In the genomic region with DNA sequence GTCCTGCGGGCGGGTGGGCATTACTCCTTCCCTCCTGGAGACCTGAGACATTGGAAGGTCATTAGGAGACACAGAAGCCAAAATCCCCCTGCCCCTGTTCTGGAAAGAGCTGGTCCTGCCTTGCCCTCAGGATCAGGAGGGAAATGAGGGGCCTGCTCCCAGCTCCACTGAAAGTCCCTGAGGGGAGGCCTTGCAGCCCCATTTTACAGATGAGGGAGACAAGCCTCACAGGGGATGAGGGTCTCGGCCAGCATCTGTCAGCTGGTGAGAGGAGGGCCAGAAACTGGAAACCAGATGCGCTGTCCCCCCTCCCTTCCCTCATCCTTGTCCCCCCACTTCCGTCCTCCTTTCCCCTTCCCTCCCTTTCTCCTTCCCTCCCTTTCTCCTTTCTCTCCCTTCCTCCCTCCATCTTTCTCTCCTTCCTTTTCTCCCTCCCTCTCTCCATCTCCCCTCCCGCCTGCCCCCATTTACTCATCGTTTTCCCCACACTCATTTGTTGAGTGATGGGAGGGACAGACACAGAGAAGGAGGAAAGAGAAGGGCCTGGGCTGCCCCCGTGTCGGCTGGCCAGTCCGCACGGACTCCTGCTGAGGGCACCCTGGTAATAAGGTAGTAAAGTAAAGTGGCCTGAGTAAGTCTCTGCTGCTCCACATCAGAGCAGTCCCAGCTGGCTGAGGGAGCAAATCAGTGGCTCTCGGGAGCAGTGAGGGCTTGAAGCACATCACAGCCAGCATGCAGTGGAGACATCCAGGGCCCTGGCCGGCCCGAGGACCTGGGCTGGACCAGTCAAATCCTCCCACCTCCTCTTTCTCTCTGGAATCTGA, we compare ENCODE assay signal across 1 cellular context.
TF ChIP-seq lines count a peak whose summit lies in the region.

No MANE protein-coding gene starts in this region.

TF ChIP-seq in WTC11, 78 proteins besides CTCF, POLR2A, EP300 and RAD21 (continues in another document):
- TF ChIP-seq, protein P1, sequence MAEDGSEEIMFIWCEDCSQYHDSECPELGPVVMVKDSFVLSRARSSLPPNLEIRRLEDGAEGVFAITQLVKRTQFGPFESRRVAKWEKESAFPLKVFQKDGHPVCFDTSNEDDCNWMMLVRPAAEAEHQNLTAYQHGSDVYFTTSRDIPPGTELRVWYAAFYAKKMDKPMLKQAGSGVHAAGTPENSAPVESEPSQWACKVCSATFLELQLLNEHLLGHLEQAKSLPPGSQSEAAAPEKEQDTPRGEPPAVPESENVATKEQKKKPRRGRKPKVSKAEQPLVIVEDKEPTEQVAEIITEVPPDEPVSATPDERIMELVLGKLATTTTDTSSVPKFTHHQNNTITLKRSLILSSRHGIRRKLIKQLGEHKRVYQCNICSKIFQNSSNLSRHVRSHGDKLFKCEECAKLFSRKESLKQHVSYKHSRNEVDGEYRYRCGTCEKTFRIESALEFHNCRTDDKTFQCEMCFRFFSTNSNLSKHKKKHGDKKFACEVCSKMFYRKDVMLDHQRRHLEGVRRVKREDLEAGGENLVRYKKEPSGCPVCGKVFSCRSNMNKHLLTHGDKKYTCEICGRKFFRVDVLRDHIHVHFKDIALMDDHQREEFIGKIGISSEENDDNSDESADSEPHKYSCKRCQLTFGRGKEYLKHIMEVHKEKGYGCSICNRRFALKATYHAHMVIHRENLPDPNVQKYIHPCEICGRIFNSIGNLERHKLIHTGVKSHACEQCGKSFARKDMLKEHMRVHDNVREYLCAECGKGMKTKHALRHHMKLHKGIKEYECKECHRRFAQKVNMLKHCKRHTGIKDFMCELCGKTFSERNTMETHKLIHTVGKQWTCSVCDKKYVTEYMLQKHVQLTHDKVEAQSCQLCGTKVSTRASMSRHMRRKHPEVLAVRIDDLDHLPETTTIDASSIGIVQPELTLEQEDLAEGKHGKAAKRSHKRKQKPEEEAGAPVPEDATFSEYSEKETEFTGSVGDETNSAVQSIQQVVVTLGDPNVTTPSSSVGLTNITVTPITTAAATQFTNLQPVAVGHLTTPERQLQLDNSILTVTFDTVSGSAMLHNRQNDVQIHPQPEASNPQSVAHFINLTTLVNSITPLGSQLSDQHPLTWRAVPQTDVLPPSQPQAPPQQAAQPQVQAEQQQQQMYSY (CRISPR knock-in tag; IDR thresholded peaks at IDR 0.05) = no peak
- no peak for TF ChIP-seq TEAD1 (CRISPR knock-in tag; IDR thresholded peaks at IDR 0.05)
- TF ChIP-seq, protein P2, sequence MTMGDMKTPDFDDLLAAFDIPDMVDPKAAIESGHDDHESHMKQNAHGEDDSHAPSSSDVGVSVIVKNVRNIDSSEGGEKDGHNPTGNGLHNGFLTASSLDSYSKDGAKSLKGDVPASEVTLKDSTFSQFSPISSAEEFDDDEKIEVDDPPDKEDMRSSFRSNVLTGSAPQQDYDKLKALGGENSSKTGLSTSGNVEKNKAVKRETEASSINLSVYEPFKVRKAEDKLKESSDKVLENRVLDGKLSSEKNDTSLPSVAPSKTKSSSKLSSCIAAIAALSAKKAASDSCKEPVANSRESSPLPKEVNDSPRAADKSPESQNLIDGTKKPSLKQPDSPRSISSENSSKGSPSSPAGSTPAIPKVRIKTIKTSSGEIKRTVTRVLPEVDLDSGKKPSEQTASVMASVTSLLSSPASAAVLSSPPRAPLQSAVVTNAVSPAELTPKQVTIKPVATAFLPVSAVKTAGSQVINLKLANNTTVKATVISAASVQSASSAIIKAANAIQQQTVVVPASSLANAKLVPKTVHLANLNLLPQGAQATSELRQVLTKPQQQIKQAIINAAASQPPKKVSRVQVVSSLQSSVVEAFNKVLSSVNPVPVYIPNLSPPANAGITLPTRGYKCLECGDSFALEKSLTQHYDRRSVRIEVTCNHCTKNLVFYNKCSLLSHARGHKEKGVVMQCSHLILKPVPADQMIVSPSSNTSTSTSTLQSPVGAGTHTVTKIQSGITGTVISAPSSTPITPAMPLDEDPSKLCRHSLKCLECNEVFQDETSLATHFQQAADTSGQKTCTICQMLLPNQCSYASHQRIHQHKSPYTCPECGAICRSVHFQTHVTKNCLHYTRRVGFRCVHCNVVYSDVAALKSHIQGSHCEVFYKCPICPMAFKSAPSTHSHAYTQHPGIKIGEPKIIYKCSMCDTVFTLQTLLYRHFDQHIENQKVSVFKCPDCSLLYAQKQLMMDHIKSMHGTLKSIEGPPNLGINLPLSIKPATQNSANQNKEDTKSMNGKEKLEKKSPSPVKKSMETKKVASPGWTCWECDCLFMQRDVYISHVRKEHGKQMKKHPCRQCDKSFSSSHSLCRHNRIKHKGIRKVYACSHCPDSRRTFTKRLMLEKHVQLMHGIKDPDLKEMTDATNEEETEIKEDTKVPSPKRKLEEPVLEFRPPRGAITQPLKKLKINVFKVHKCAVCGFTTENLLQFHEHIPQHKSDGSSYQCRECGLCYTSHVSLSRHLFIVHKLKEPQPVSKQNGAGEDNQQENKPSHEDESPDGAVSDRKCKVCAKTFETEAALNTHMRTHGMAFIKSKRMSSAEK (CRISPR knock-in tag; IDR thresholded peaks at IDR 0.05; ENCODE audit: borderline replicate concordance) = no peak
- TF ChIP-seq, protein P3, sequence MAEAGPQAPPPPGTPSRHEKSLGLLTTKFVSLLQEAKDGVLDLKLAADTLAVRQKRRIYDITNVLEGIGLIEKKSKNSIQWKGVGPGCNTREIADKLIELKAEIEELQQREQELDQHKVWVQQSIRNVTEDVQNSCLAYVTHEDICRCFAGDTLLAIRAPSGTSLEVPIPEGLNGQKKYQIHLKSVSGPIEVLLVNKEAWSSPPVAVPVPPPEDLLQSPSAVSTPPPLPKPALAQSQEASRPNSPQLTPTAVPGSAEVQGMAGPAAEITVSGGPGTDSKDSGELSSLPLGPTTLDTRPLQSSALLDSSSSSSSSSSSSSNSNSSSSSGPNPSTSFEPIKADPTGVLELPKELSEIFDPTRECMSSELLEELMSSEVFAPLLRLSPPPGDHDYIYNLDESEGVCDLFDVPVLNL (CRISPR knock-in tag; IDR thresholded peaks at IDR 0.05; ENCODE audit: borderline replicate concordance, low read depth) = no peak
- no peak for TF ChIP-seq NR1H2 (CRISPR knock-in tag; IDR thresholded peaks at IDR 0.05)
- TF ChIP-seq, protein P4, sequence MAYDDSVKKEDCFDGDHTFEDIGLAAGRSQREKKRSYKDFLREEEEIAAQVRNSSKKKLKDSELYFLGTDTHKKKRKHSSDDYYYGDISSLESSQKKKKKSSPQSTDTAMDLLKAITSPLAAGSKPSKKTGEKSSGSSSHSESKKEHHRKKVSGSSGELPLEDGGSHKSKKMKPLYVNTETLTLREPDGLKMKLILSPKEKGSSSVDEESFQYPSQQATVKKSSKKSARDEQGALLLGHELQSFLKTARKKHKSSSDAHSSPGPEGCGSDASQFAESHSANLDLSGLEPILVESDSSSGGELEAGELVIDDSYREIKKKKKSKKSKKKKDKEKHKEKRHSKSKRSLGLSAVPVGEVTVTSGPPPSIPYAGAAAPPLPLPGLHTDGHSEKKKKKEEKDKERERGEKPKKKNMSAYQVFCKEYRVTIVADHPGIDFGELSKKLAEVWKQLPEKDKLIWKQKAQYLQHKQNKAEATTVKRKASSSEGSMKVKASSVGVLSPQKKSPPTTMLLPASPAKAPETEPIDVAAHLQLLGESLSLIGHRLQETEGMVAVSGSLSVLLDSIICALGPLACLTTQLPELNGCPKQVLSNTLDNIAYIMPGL (CRISPR knock-in tag; IDR thresholded peaks at IDR 0.05) = no peak
- TF ChIP-seq, protein P5, sequence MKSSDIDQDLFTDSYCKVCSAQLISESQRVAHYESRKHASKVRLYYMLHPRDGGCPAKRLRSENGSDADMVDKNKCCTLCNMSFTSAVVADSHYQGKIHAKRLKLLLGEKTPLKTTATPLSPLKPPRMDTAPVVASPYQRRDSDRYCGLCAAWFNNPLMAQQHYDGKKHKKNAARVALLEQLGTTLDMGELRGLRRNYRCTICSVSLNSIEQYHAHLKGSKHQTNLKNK (CRISPR knock-in tag; IDR thresholded peaks at IDR 0.05) = no peak
- TF ChIP-seq, protein P6, sequence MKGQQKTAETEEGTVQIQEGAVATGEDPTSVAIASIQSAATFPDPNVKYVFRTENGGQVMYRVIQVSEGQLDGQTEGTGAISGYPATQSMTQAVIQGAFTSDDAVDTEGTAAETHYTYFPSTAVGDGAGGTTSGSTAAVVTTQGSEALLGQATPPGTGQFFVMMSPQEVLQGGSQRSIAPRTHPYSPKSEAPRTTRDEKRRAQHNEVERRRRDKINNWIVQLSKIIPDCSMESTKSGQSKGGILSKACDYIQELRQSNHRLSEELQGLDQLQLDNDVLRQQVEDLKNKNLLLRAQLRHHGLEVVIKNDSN (CRISPR knock-in tag; IDR thresholded peaks at IDR 0.05) = no peak
- TF ChIP-seq TP53 (CRISPR knock-in tag; IDR thresholded peaks at IDR 0.05) = no peak
- TF ChIP-seq, protein P7, sequence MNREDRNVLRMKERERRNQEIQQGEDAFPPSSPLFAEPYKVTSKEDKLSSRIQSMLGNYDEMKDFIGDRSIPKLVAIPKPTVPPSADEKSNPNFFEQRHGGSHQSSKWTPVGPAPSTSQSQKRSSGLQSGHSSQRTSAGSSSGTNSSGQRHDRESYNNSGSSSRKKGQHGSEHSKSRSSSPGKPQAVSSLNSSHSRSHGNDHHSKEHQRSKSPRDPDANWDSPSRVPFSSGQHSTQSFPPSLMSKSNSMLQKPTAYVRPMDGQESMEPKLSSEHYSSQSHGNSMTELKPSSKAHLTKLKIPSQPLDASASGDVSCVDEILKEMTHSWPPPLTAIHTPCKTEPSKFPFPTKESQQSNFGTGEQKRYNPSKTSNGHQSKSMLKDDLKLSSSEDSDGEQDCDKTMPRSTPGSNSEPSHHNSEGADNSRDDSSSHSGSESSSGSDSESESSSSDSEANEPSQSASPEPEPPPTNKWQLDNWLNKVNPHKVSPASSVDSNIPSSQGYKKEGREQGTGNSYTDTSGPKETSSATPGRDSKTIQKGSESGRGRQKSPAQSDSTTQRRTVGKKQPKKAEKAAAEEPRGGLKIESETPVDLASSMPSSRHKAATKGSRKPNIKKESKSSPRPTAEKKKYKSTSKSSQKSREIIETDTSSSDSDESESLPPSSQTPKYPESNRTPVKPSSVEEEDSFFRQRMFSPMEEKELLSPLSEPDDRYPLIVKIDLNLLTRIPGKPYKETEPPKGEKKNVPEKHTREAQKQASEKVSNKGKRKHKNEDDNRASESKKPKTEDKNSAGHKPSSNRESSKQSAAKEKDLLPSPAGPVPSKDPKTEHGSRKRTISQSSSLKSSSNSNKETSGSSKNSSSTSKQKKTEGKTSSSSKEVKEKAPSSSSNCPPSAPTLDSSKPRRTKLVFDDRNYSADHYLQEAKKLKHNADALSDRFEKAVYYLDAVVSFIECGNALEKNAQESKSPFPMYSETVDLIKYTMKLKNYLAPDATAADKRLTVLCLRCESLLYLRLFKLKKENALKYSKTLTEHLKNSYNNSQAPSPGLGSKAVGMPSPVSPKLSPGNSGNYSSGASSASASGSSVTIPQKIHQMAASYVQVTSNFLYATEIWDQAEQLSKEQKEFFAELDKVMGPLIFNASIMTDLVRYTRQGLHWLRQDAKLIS (CRISPR knock-in tag; IDR thresholded peaks at IDR 0.05; ENCODE audit: borderline replicate concordance) = no peak
- TF ChIP-seq, protein P8, sequence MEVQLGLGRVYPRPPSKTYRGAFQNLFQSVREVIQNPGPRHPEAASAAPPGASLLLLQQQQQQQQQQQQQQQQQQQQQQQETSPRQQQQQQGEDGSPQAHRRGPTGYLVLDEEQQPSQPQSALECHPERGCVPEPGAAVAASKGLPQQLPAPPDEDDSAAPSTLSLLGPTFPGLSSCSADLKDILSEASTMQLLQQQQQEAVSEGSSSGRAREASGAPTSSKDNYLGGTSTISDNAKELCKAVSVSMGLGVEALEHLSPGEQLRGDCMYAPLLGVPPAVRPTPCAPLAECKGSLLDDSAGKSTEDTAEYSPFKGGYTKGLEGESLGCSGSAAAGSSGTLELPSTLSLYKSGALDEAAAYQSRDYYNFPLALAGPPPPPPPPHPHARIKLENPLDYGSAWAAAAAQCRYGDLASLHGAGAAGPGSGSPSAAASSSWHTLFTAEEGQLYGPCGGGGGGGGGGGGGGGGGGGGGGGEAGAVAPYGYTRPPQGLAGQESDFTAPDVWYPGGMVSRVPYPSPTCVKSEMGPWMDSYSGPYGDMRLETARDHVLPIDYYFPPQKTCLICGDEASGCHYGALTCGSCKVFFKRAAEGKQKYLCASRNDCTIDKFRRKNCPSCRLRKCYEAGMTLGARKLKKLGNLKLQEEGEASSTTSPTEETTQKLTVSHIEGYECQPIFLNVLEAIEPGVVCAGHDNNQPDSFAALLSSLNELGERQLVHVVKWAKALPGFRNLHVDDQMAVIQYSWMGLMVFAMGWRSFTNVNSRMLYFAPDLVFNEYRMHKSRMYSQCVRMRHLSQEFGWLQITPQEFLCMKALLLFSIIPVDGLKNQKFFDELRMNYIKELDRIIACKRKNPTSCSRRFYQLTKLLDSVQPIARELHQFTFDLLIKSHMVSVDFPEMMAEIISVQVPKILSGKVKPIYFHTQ (CRISPR knock-in tag; IDR thresholded peaks at IDR 0.05) = no peak
- TF ChIP-seq, protein P9, sequence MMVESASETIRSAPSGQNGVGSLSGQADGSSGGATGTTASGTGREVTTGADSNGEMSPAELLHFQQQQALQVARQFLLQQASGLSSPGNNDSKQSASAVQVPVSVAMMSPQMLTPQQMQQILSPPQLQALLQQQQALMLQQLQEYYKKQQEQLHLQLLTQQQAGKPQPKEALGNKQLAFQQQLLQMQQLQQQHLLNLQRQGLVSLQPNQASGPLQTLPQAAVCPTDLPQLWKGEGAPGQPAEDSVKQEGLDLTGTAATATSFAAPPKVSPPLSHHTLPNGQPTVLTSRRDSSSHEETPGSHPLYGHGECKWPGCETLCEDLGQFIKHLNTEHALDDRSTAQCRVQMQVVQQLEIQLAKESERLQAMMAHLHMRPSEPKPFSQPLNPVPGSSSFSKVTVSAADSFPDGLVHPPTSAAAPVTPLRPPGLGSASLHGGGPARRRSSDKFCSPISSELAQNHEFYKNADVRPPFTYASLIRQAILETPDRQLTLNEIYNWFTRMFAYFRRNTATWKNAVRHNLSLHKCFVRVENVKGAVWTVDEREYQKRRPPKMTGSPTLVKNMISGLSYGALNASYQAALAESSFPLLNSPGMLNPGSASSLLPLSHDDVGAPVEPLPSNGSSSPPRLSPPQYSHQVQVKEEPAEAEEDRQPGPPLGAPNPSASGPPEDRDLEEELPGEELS (CRISPR knock-in tag; IDR thresholded peaks at IDR 0.05) = no peak
- TF ChIP-seq, protein P10, sequence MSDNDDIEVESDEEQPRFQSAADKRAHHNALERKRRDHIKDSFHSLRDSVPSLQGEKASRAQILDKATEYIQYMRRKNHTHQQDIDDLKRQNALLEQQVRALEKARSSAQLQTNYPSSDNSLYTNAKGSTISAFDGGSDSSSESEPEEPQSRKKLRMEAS (CRISPR knock-in tag; IDR thresholded peaks at IDR 0.05) = no peak
- TF ChIP-seq, protein P11, sequence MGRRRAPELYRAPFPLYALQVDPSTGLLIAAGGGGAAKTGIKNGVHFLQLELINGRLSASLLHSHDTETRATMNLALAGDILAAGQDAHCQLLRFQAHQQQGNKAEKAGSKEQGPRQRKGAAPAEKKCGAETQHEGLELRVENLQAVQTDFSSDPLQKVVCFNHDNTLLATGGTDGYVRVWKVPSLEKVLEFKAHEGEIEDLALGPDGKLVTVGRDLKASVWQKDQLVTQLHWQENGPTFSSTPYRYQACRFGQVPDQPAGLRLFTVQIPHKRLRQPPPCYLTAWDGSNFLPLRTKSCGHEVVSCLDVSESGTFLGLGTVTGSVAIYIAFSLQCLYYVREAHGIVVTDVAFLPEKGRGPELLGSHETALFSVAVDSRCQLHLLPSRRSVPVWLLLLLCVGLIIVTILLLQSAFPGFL (CRISPR knock-in tag; IDR thresholded peaks at IDR 0.05; ENCODE audit: borderline replicate concordance) = no peak
- TF ChIP-seq, protein P12, sequence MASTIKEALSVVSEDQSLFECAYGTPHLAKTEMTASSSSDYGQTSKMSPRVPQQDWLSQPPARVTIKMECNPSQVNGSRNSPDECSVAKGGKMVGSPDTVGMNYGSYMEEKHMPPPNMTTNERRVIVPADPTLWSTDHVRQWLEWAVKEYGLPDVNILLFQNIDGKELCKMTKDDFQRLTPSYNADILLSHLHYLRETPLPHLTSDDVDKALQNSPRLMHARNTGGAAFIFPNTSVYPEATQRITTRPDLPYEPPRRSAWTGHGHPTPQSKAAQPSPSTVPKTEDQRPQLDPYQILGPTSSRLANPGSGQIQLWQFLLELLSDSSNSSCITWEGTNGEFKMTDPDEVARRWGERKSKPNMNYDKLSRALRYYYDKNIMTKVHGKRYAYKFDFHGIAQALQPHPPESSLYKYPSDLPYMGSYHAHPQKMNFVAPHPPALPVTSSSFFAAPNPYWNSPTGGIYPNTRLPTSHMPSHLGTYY (CRISPR knock-in tag; IDR thresholded peaks at IDR 0.05) = no peak
- no peak for TF ChIP-seq NFATC4 (CRISPR knock-in tag; IDR thresholded peaks at IDR 0.05)
